8 cellular contexts compared by ENCODE assay signal in genomic region chr7:30469303-30469702, GRCh38. TPM values are rescaled to one million over a fixed set of nuclear protein-coding genes. Genes with fewer than 3 reads are reported as not detected.
A peak's percentile ranks its signal among the peaks of the same experiment; 100 is the strongest.
DNase-seq lines count a peak whose midpoint lies in the region; ATAC-seq and TF ChIP-seq lines count a peak whose summit lies in the region.

No MANE protein-coding gene starts in this region.

- POLR2A ChIA-PET in Panc1 (lab: Charles Lee): interaction anchor here (0.7 kb wide), 1 partner anchor 9 kb away, joined by 3 read pairs; the partner anchor contains the start of gene NOD1

- in situ Hi-C loops in Panc1 (cut with HindIII; ENCODE audit: low pct_unique_long_range_greater_than_20kb, low sequenced_read_pairs): no loop called here

- H3K4me1 ChIP-seq in Panc1 (ENCODE audit: control insufficient read depth, insufficient read depth, low read length): no peaks in the 10 kb centered on the region; the same call in 1 of the 2 replicates
- peaks cover 30 to 100% (median 64%) of the 10 kb centered on the region in 3 donors for H3K4me1 ChIP-seq in esophagus squamous epithelium
- H3K4me1 ChIP-seq in muscle layer of duodenum (ENCODE audit: control insufficient read depth in 1 of 2, insufficient read depth in 2 of 2, low read length in 2 of 2): peaks cover 35 to 50% of the 10 kb centered on the region in 2 donors

- H3K4me3 ChIP-seq in Panc1 (ENCODE audit: low read depth in 2 of 2, low read length in 2 of 2): no peak overlapping the region
- H3K4me3 ChIP-seq in esophagus squamous epithelium: peak overlapping the region in 2 of 4 donors; percentile 1 to 27
- H3K4me3 ChIP-seq in muscle layer of duodenum (ENCODE audit: low read depth in 1 of 2, low read length in 2 of 2): peak overlapping the region in 1 of 2 donors; percentile 10

- H3K27ac ChIP-seq in Panc1 (ENCODE audit: low read length): no peak overlapping the region
- peak overlapping the region; percentile 63 to 85 (median 81) for H3K27ac ChIP-seq in esophagus squamous epithelium
- H3K27ac ChIP-seq in muscle layer of duodenum (ENCODE audit: low read length): peak overlapping the region; percentile 89

- H3K27me3 ChIP-seq in Panc1 (ENCODE audit: control insufficient read depth, insufficient read depth, low read length) (no peaks in the 10 kb centered on the region), esophagus squamous epithelium (no peaks in the 10 kb centered on the region), muscle layer of duodenum (ENCODE audit: low read depth, low read length) (no peaks in the 10 kb centered on the region)

- CTCF ChIA-PET in Panc1 (lab: Charles Lee): interaction anchor here (0.5 to 1.0 kb wide), 4 partner anchors 8 to 95 kb away, joined by 3 to 5 read pairs (median 4); no protein-coding TSS in a partner anchor

- WGBS in esophagus squamous epithelium, 2 donors: 19 to 27% methylated on average over 2 to 5 of the region's 5 CpGs

- TF ChIP-seq POLR2A in esophagus squamous epithelium (IDR thresholded peaks at IDR 0.05): no peak

- ATAC-seq in Panc1 (peak; percentile 49; the same call in 1 of the 2 replicates), GM19328 (IDR thresholded peaks at IDR 0.05; ENCODE audit: unreplicated experiment) (no peak), HG03135 (IDR thresholded peaks at IDR 0.05; ENCODE audit: unreplicated experiment) (no peak), HG02885 (IDR thresholded peaks at IDR 0.05; ENCODE audit: poor library complexity, unreplicated experiment) (no peak)

- DNase-seq in GM03348 (ENCODE audit: low spot score): peak; percentile 89
- DNase-seq in Panc1 (ENCODE audit: low read depth, low spot score): no peak
- no peak for DNase-seq in esophagus squamous epithelium (lab: John Stamatoyannopoulos, UW)
- DNase-seq in SKM-1 (lab: John Stamatoyannopoulos, UW; ENCODE audit: unreplicated experiment): no peak

- BruUV-seq in Panc1 (replicated peaks; lab: Mats Ljungman, UMichigan): no TSS peak

- TF ChIP-seq CTCF in Panc1 (IDR thresholded peaks at IDR 0.05) (no peak; the same call in 1 of the 2 replicates), esophagus squamous epithelium (IDR thresholded peaks at IDR 0.05) (peak in 4 of 6 experiments; percentile 14 to 37 (median 26))

- H3K36me3 ChIP-seq in Panc1 (ENCODE audit: control insufficient read depth, insufficient read depth, low read length) (no peaks in the 10 kb centered on the region), esophagus squamous epithelium (peaks cover 0 to under 1% (median 0%) of the 10 kb centered on the region in 3 donors), muscle layer of duodenum (ENCODE audit: control insufficient read depth in 1 of 2, insufficient read depth in 2 of 2, low read length in 2 of 2) (peaks cover 0 to 3% of the 10 kb centered on the region in 2 donors)

- intact Hi-C loops in Panc1 (cut with micrococcal nuclease; ENCODE audit: unreplicated experiment) (no loop called here), esophagus squamous epithelium (cut with DNase I) (no loop called here)

- H3K9me3 ChIP-seq in Panc1 (ENCODE audit: control insufficient read depth, insufficient read depth, low read depth, low read length): no peaks in the 10 kb centered on the region
- no peaks in the 10 kb centered on the region for H3K9me3 ChIP-seq in esophagus squamous epithelium
- H3K9me3 ChIP-seq in muscle layer of duodenum (ENCODE audit: control insufficient read depth in 1 of 2, low read length in 2 of 2): no peaks in the 10 kb centered on the region

RNA-seq across cellular contexts. Expression of gene NOD1, which starts 9.3 kb away (rescaled TPM):
- 8.1 TPM for total RNA-seq in Panc1 (2021; ENCODE audit: unreplicated experiment)
- 3.8 TPM for polyA plus RNA-seq in Panc1 (2012; ENCODE audit: insufficient read length)
- 10 to 100 TPM in 1 of 4 donors, 1 to 10 TPM in 3; 4.2 to 13.0 (median 6.2) TPM for total RNA-seq in esophagus squamous epithelium

RNA-seq across cellular contexts. Expression of gene GGCT, which starts 35.3 kb away (rescaled TPM):
- total RNA-seq in Panc1 (2021; ENCODE audit: unreplicated experiment) (52.2 TPM), esophagus squamous epithelium (10 to 100 TPM; 42.3 to 74.9 (median 63.9) TPM)
- 29.6 TPM for polyA plus RNA-seq in Panc1 (2012; ENCODE audit: insufficient read length)
